30 cellular contexts compared by ENCODE assay signal in genomic region chr7:133290676-133291332, GRCh38. TPM values are rescaled to one million over a fixed set of nuclear protein-coding genes. Genes with fewer than 3 reads are reported as not detected.
A peak's percentile ranks its signal among the peaks of the same experiment; 100 is the strongest.
DNase-seq lines count a peak whose midpoint lies in the region; ATAC-seq lines count a peak whose summit lies in the region.
"Had no signal": no experiment of that assay in that cellular context is flagged by ENCODE, and none has a peak within 500 bp of the region (broad histone marks: within the 10 kb centered on the region; RNA-seq: fewer than 3 reads in every experiment).

No MANE protein-coding gene starts in this region.

- H3K27me3 ChIP-seq in H7 (ENCODE audit: control insufficient read depth, insufficient read depth, low read length), result no peaks in the 10 kb centered on the region
- H3K27me3 ChIP-seq: cardiac muscle cell, heart left ventricle, pancreas, thyroid gland, vagina had no signal

- no peak overlapping the region for H3K4me3 ChIP-seq in H7 (ENCODE audit: insufficient read depth, low read depth, low read length)
- H3K4me3 ChIP-seq: cardiac muscle cell, coronary artery, heart left ventricle, mucosa of descending colon, pancreas, PC-9, thyroid gland, vagina had no signal

- POLR2A ChIA-PET in activated CD4-positive, alpha-beta T cell treated with anti-CD3 and anti-CD28 coated beads for 36 hours (lab: Charles Lee), result no interaction called here
- POLR2A ChIA-PET in activated CD4-positive, alpha-beta T cell treated with anti-CD3 and anti-CD28 coated beads, Interleukin-2, amount 10 ng/mL, durations not matched to agents 7 days and 5 days (lab: Charles Lee), result no interaction called here

- no peak overlapping the region for H3K4me3 Mint-ChIP-seq in activated CD4-positive, alpha-beta T cell treated with anti-CD3 and anti-CD28 coated beads for 36 hours
- H3K4me3 Mint-ChIP-seq in activated CD4-positive, alpha-beta T cell treated with anti-CD3 and anti-CD28 coated beads, Interleukin-2, amount 10 ng/mL, durations not matched to agents 7 days and 5 days, result no peak overlapping the region
- peak overlapping the region; percentile 10 for H3K4me3 Mint-ChIP-seq in stimulated activated effector memory CD8-positive, alpha-beta T cell treated with anti-CD3 and anti-CD28 coated beads, Interleukin-12 subunit alpha, Interleukin-12 subunit beta, amount 100 ng/mL, for 72 hours
- H3K4me3 Mint-ChIP-seq: activated CD4-positive, alpha-beta T cell treated with anti-CD3 and anti-CD28 coated beads, Interleukin-2, amount 10 ng/mL, durations not matched to agents 24 days and 14 days; activated naive CD4-positive, alpha-beta T cell treated with anti-CD3 and anti-CD28 coated beads, Interleukin-2, amount 50 U/mL, for 24 hours; neural crest cell; stimulated activated naive CD8-positive, alpha-beta T cell treated with anti-CD3 and anti-CD28 coated beads, Interleukin-15, amount 100 ng/mL, for 72 hours; T-helper 2 cell treated with Interferon-gamma antibody and Interleukin-4, amounts not matched to agents 5 μg/mL and 100 μg/mL, for 36 hours had no signal

- H3K27me3 Mint-ChIP-seq in activated CD4-positive, alpha-beta T cell treated with anti-CD3 and anti-CD28 coated beads for 36 hours, result no peaks in the 10 kb centered on the region
- no peaks in the 10 kb centered on the region for H3K27me3 Mint-ChIP-seq in activated CD4-positive, alpha-beta T cell treated with anti-CD3 and anti-CD28 coated beads, Interleukin-2, amount 10 ng/mL, durations not matched to agents 7 days and 5 days
- H3K27me3 Mint-ChIP-seq: activated CD4-positive, alpha-beta T cell treated with anti-CD3 and anti-CD28 coated beads, Interleukin-2, amount 10 ng/mL, durations not matched to agents 24 days and 14 days; activated naive CD4-positive, alpha-beta T cell treated with anti-CD3 and anti-CD28 coated beads, Interleukin-2, amount 50 U/mL, for 24 hours; stimulated activated naive CD8-positive, alpha-beta T cell treated with anti-CD3 and anti-CD28 coated beads, Interleukin-15, amount 100 ng/mL, for 72 hours had no signal

- no peaks in the 10 kb centered on the region for H3K36me3 ChIP-seq in H7 (replicated peaks; ENCODE audit: control insufficient read depth, insufficient read depth, low read length)

- ATAC-seq in activated CD4-positive, alpha-beta T cell treated with anti-CD3 and anti-CD28 coated beads for 36 hours, result peak; percentile 44
- peak; percentile 79 for ATAC-seq in stimulated activated effector memory CD8-positive, alpha-beta T cell treated with anti-CD3 and anti-CD28 coated beads, Interleukin-12 subunit alpha, Interleukin-12 subunit beta, amount 100 ng/mL, for 72 hours
- ATAC-seq in GM21423 (IDR thresholded peaks at IDR 0.05; ENCODE audit: unreplicated experiment), result no peak
- ATAC-seq: heart left ventricle; mucosa of descending colon; right cardiac atrium; stimulated activated naive CD8-positive, alpha-beta T cell treated with anti-CD3 and anti-CD28 coated beads, Interleukin-15, amount 100 ng/mL, for 72 hours had no signal

- H3K27ac Mint-ChIP-seq in activated CD4-positive, alpha-beta T cell treated with anti-CD3 and anti-CD28 coated beads for 36 hours, result no peak overlapping the region
- no peak overlapping the region for H3K27ac Mint-ChIP-seq in activated CD4-positive, alpha-beta T cell treated with anti-CD3 and anti-CD28 coated beads, Interleukin-2, amount 10 ng/mL, durations not matched to agents 7 days and 5 days
- H3K27ac Mint-ChIP-seq in stimulated activated effector memory CD8-positive, alpha-beta T cell treated with anti-CD3 and anti-CD28 coated beads, Interleukin-12 subunit alpha, Interleukin-12 subunit beta, amount 100 ng/mL, for 72 hours, result no peak overlapping the region
- H3K27ac Mint-ChIP-seq: activated CD4-positive, alpha-beta T cell treated with anti-CD3 and anti-CD28 coated beads, Interleukin-2, amount 10 ng/mL, durations not matched to agents 24 days and 14 days; activated naive CD4-positive, alpha-beta T cell treated with anti-CD3 and anti-CD28 coated beads, Interleukin-2, amount 50 U/mL, for 24 hours; stimulated activated naive CD8-positive, alpha-beta T cell treated with anti-CD3 and anti-CD28 coated beads, Interleukin-15, amount 100 ng/mL, for 72 hours; T-helper 2 cell treated with Interferon-gamma antibody and Interleukin-4, amounts not matched to agents 5 μg/mL and 100 μg/mL, for 36 hours had no signal

- peak; percentile 24 for DNase-seq in activated CD4-positive, alpha-beta T cell treated with anti-CD3 and anti-CD28 coated beads for 36 hours
- DNase-seq in activated CD4-positive, alpha-beta T cell treated with anti-CD3 and anti-CD28 coated beads, Interleukin-2, amount 10 ng/mL, durations not matched to agents 7 days and 5 days, result no peak
- peak; percentile 5 for DNase-seq in stimulated activated CD4-positive, alpha-beta T cell treated with anti-CD3 and anti-CD28 coated beads, Interleukin-4, amount 100 ng/mL, for 24 hours
- no peak for DNase-seq in stimulated activated CD4-positive, alpha-beta T cell treated with anti-CD3 and anti-CD28 coated beads, Interleukin-1b, Interleukin-23, amount 100 ng/mL, for 48 hours
- peak; percentile 15 for DNase-seq in dermis blood vessel endothelial cell
- DNase-seq in stimulated activated effector memory CD8-positive, alpha-beta T cell treated with anti-CD3 and anti-CD28 coated beads, Interleukin-12 subunit alpha, Interleukin-12 subunit beta, amount 100 ng/mL, for 72 hours (ENCODE audit: low spot score in 2 of 2), result peak in 1 of 2 donors; percentile 51
- no peak for DNase-seq in H7
- DNase-seq: activated CD4-positive, alpha-beta T cell treated with anti-CD3 and anti-CD28 coated beads, Interleukin-2, amount 10 ng/mL, durations not matched to agents 24 days and 14 days; AML-193; DMS153; heart left ventricle; mucosa of descending colon; NCI-H1694 treated with DMSO at 0.1 percent for 48 hours; NCI-H2171; NCI-H524; NK-92 treated with Interleukin-12 subunit alpha and Interleukin-12 subunit beta, amount 100 ng/mL, for 24 hours; pancreas; PC-9; right cardiac atrium; SHP77; stimulated activated CD4-positive, alpha-beta T cell treated with anti-CD3 and anti-CD28 coated beads, Interleukin-12 subunit alpha, Interleukin-12 subunit beta, amount 100 ng/mL, for 4 hours; stimulated activated naive CD8-positive, alpha-beta T cell treated with anti-CD3 and anti-CD28 coated beads, Interleukin-15, amount 100 ng/mL, for 72 hours; thyroid gland had no signal

- H3K36me3 Mint-ChIP-seq in activated CD4-positive, alpha-beta T cell treated with anti-CD3 and anti-CD28 coated beads for 36 hours (ENCODE audit: low read depth), result peaks cover 45% of the 10 kb centered on the region
- peaks cover 25% of the 10 kb centered on the region for H3K36me3 Mint-ChIP-seq in activated CD4-positive, alpha-beta T cell treated with anti-CD3 and anti-CD28 coated beads, Interleukin-2, amount 10 ng/mL, durations not matched to agents 7 days and 5 days (ENCODE audit: low read depth)
- H3K36me3 Mint-ChIP-seq in stimulated activated effector memory CD8-positive, alpha-beta T cell treated with anti-CD3 and anti-CD28 coated beads, Interleukin-12 subunit alpha, Interleukin-12 subunit beta, amount 100 ng/mL, for 72 hours, result peaks cover 35% of the 10 kb centered on the region

- peaks cover 5% of the 10 kb centered on the region for H3K4me1 Mint-ChIP-seq in activated CD4-positive, alpha-beta T cell treated with anti-CD3 and anti-CD28 coated beads for 36 hours
- H3K4me1 Mint-ChIP-seq in activated CD4-positive, alpha-beta T cell treated with anti-CD3 and anti-CD28 coated beads, Interleukin-2, amount 10 ng/mL, durations not matched to agents 7 days and 5 days, result no peaks in the 10 kb centered on the region
- peaks cover 14% of the 10 kb centered on the region for H3K4me1 Mint-ChIP-seq in stimulated activated effector memory CD8-positive, alpha-beta T cell treated with anti-CD3 and anti-CD28 coated beads, Interleukin-12 subunit alpha, Interleukin-12 subunit beta, amount 100 ng/mL, for 72 hours
- H3K4me1 Mint-ChIP-seq: activated CD4-positive, alpha-beta T cell treated with anti-CD3 and anti-CD28 coated beads, Interleukin-2, amount 10 ng/mL, durations not matched to agents 24 days and 14 days; neural crest cell; stimulated activated naive CD8-positive, alpha-beta T cell treated with anti-CD3 and anti-CD28 coated beads, Interleukin-15, amount 100 ng/mL, for 72 hours had no signal

- CTCF ChIA-PET in activated CD4-positive, alpha-beta T cell treated with anti-CD3 and anti-CD28 coated beads for 36 hours (lab: Charles Lee), result interaction anchor here (0.6 kb wide), 1 partner anchor 19 kb away, joined by 3 read pairs; no protein-coding TSS in a partner anchor
- CTCF ChIA-PET in activated CD4-positive, alpha-beta T cell treated with anti-CD3 and anti-CD28 coated beads, Interleukin-2, amount 10 ng/mL, durations not matched to agents 7 days and 5 days (lab: Charles Lee), result no interaction called here

- no peaks in the 10 kb centered on the region for H3K9me3 Mint-ChIP-seq in activated CD4-positive, alpha-beta T cell treated with anti-CD3 and anti-CD28 coated beads for 36 hours (ENCODE audit: low read depth)
- H3K9me3 Mint-ChIP-seq in activated CD4-positive, alpha-beta T cell treated with anti-CD3 and anti-CD28 coated beads, Interleukin-2, amount 10 ng/mL, durations not matched to agents 7 days and 5 days, result no peaks in the 10 kb centered on the region
- no peaks in the 10 kb centered on the region for H3K9me3 Mint-ChIP-seq in stimulated activated effector memory CD8-positive, alpha-beta T cell treated with anti-CD3 and anti-CD28 coated beads, Interleukin-12 subunit alpha, Interleukin-12 subunit beta, amount 100 ng/mL, for 72 hours
- H3K9me3 Mint-ChIP-seq: activated CD4-positive, alpha-beta T cell treated with anti-CD3 and anti-CD28 coated beads, Interleukin-2, amount 10 ng/mL, durations not matched to agents 24 days and 14 days; activated naive CD4-positive, alpha-beta T cell treated with anti-CD3 and anti-CD28 coated beads, Interleukin-2, amount 50 U/mL, for 24 hours; neural crest cell; stimulated activated naive CD8-positive, alpha-beta T cell treated with anti-CD3 and anti-CD28 coated beads, Interleukin-15, amount 100 ng/mL, for 72 hours; T-helper 2 cell treated with Interferon-gamma antibody and Interleukin-4, amounts not matched to agents 5 μg/mL and 100 μg/mL, for 36 hours had no signal

- intact Hi-C loops in activated CD4-positive, alpha-beta T cell treated with anti-CD3 and anti-CD28 coated beads for 36 hours (cut with DNase I, micrococcal nuclease), result no loop called here

RNA-seq across cellular contexts. Expression of gene EXOC4, which starts 37.9 kb away (rescaled TPM):
- 10 to 100 TPM; 51.9 to 90.1 TPM for total RNA-seq in activated CD4-positive, alpha-beta T cell treated with anti-CD3 and anti-CD28 coated beads for 36 hours
- total RNA-seq in activated CD4-positive, alpha-beta T cell treated with anti-CD3 and anti-CD28 coated beads, Interleukin-2, amount 10 ng/mL, durations not matched to agents 7 days and 5 days, result 10 to 100 TPM; 76.7 to 84.6 TPM
- 112 and 140 TPM in 2 replicates for total RNA-seq in dermis blood vessel endothelial cell
- total RNA-seq in H7 (2014; rRNA removed; shearing (Covaris generic)), result 44.8 and 52.2 TPM in 2 replicates

Comparison
In these comparisons a context has a peak if more than half of its experiments do, and no peak if none do; other contexts are left out.
1. DNase-seq: peak in activated CD4-positive, alpha-beta T cell treated with anti-CD3 and anti-CD28 coated beads for 36 hours (single experiment), stimulated activated CD4-positive, alpha-beta T cell treated with anti-CD3 and anti-CD28 coated beads, Interleukin-4, amount 100 ng/mL, for 24 hours (single experiment) and dermis blood vessel endothelial cell (single experiment); none in activated CD4-positive, alpha-beta T cell treated with anti-CD3 and anti-CD28 coated beads, Interleukin-2, amount 10 ng/mL, durations not matched to agents 7 days and 5 days (single experiment), stimulated activated CD4-positive, alpha-beta T cell treated with anti-CD3 and anti-CD28 coated beads, Interleukin-1b, Interleukin-23, amount 100 ng/mL, for 48 hours (single experiment) and H7 (single experiment).